32 cellular contexts compared by ENCODE assay signal in genomic region chr4:72305080-72305479, GRCh38.
"Had no signal": no experiment of that assay in that cellular context is flagged by ENCODE, and none has a peak within 500 bp of the region (broad histone marks: within the 10 kb centered on the region; RNA-seq: fewer than 3 reads in every experiment).

No MANE protein-coding gene starts in this region.

- H3K27ac ChIP-seq: adrenal gland, ascending aorta, body of pancreas, brain microvascular endothelial cell, breast epithelium, cardiac muscle cell had no signal

- DNase-seq: activated effector memory CD4-positive, alpha-beta T cell treated with anti-CD3 and anti-CD28 coated beads, Interleukin-2, amount 50 U/mL, for 16 hours; activated effector memory CD4-positive, alpha-beta T cell treated with Interleukin-2 at 50 U/mL for 16 hours; activated gamma-delta T cell; activated gamma-delta T cell treated with Interleukin-2 at 50 U/mL for 16 hours; activated naive CD4-positive, alpha-beta T cell; activated naive CD4-positive, alpha-beta T cell treated with anti-CD3 and anti-CD28 coated beads for 36 hours; activated naive CD4-positive, alpha-beta T cell treated with anti-CD3 and anti-CD28 coated beads, Interleukin-2, amount 10 ng/mL, durations not matched to agents 7 days and 5 days; activated naive CD4-positive, alpha-beta T cell treated with anti-CD3 and anti-CD28 coated beads, Interleukin-2, amount 50 U/mL, for 16 hours; activated naive CD4-positive, alpha-beta T cell treated with Interleukin-2 at 50 U/mL for 16 hours; activated naive CD8-positive, alpha-beta T cell treated with anti-CD3 and anti-CD28 coated beads for 36 hours; activated naive CD8-positive, alpha-beta T cell treated with anti-CD3 and anti-CD28 coated beads, Interleukin-2, amount 10 ng/mL, durations not matched to agents 7 days and 5 days; activated naive CD8-positive, alpha-beta T cell treated with anti-CD3 and anti-CD28 coated beads, Interleukin-2, amount 50 U/mL, for 24 hours; activated T-cell treated with anti-CD3 and anti-CD28 coated beads, Interleukin-2, amount 50 U/mL, for 1 hour; activated T-cell treated with anti-CD3 and anti-CD28 coated beads, Interleukin-2, amount 50 U/mL, for 24 hours; activated T-cell treated with anti-CD3 and anti-CD28 coated beads, Interleukin-2, amount 50 U/mL, for 4 hours; activated T-cell treated with anti-CD3 and anti-CD28 coated beads, Interleukin-2, amount 50 U/mL, for 48 hours; activated T-cell treated with anti-CD3 and anti-CD28 coated beads, Interleukin-2, amount 50 U/mL, for 72 hours; adrenal gland; amniotic stem cell; amygdala; anterior cingulate cortex; aorta; body of pancreas; brain microvascular endothelial cell; caudate nucleus; central memory CD4-positive, alpha-beta T cell; cerebellar nuclear complex had no signal

- H3K9me3 ChIP-seq: adrenal gland, ascending aorta, body of pancreas, breast epithelium had no signal

- H3K4me3 ChIP-seq: adrenal gland, ascending aorta, body of pancreas, breast epithelium, cardiac muscle cell had no signal

- H3K4me1 ChIP-seq: adrenal gland, ascending aorta, body of pancreas, breast epithelium had no signal

- FAIRE-seq: astrocyte, bronchial epithelial cell had no signal

- H3K36me3 ChIP-seq: adrenal gland, ascending aorta, brain microvascular endothelial cell, breast epithelium, cardiac muscle cell had no signal

- H3K27me3 ChIP-seq: adrenal gland, ascending aorta, body of pancreas, brain microvascular endothelial cell, breast epithelium, cardiac muscle cell had no signal
